Comparison of ENCODE assay signal across 19 cellular contexts in genomic region chr1:151834239-151834638, GRCh38. TPM values are rescaled to one million over a fixed set of nuclear protein-coding genes. Genes with fewer than 3 reads are reported as not detected.
DNase-seq lines count a peak whose midpoint lies in the region; ATAC-seq and TF ChIP-seq lines count a peak whose summit lies in the region.
"Had no signal": no experiment of that assay in that cellular context is flagged by ENCODE, and none has a peak within 500 bp of the region (broad histone marks: within the 10 kb centered on the region; RNA-seq: fewer than 3 reads in every experiment).

No MANE protein-coding gene starts in this region.

- H3K27me3 ChIP-seq in endocrine pancreas (ENCODE audit: control insufficient read depth, insufficient read depth, low read length), result no peaks in the 10 kb centered on the region
- H3K27me3 ChIP-seq in suprapubic skin, result peaks cover 9% of the 10 kb centered on the region

- ATAC-seq in activated naive CD8-positive, alpha-beta T cell treated with anti-CD3 and anti-CD28 coated beads, Interleukin-2, amount 50 U/mL, for 24 hours, result peak; percentile 9
- ATAC-seq in T-cell (replicated peaks in 1 of 4) (no peak), HG02678 (IDR thresholded peaks at IDR 0.05; ENCODE audit: unreplicated experiment) (no peak), HG02884 (IDR thresholded peaks at IDR 0.05; ENCODE audit: unreplicated experiment) (no peak)
- no peak for ATAC-seq in stimulated activated naive B cell treated with anti-CD40 and anti-IgM and Interleukin-4, amounts not matched to agents 10 μg/mL and 1 μg/mL and 100 μg/mL, for 72 hours (replicated peaks)
- ATAC-seq: CD8-positive, alpha-beta T cell; Panc1 had no signal

- no peaks in the 10 kb centered on the region for H3K9me3 ChIP-seq in endocrine pancreas (ENCODE audit: control insufficient read depth, low read length)
- no peaks in the 10 kb centered on the region for H3K9me3 ChIP-seq in suprapubic skin

- H3K27ac Mint-ChIP-seq in activated naive CD8-positive, alpha-beta T cell treated with anti-CD3 and anti-CD28 coated beads, Interleukin-2, amount 50 U/mL, for 24 hours, result no peak overlapping the region
- H3K27ac Mint-ChIP-seq in activated naive CD8-positive, alpha-beta T cell treated with anti-CD3 and anti-CD28 coated beads for 36 hours, result no peak overlapping the region
- peak overlapping the region; percentile 87 to 92 for H3K27ac Mint-ChIP-seq in T-cell
- no peak overlapping the region for H3K27ac Mint-ChIP-seq in stimulated activated naive B cell treated with anti-CD40 and anti-IgM and Interleukin-4, amounts not matched to agents 10 μg/mL and 1 μg/mL and 100 μg/mL, for 72 hours

- no peak for TF ChIP-seq CTCF in suprapubic skin (IDR thresholded peaks at IDR 0.05)

- H3K27me3 Mint-ChIP-seq in activated naive CD8-positive, alpha-beta T cell treated with anti-CD3 and anti-CD28 coated beads, Interleukin-2, amount 50 U/mL, for 24 hours, result peaks cover 1% of the 10 kb centered on the region
- no peaks in the 10 kb centered on the region for H3K27me3 Mint-ChIP-seq in activated naive CD8-positive, alpha-beta T cell treated with anti-CD3 and anti-CD28 coated beads for 36 hours
- peaks cover 0 to 2% of the 10 kb centered on the region in 2 donors for H3K27me3 Mint-ChIP-seq in T-cell
- peaks cover 22 to 35% of the 10 kb centered on the region in 2 donors for H3K27me3 Mint-ChIP-seq in stimulated activated naive B cell treated with anti-CD40 and anti-IgM and Interleukin-4, amounts not matched to agents 10 μg/mL and 1 μg/mL and 100 μg/mL, for 72 hours

- WGBS in suprapubic skin, result 53% methylated on average over 3 of the region's 3 CpGs

- peaks cover 7% of the 10 kb centered on the region for H3K4me1 ChIP-seq in endocrine pancreas (ENCODE audit: control insufficient read depth, insufficient read depth, low read length)
- peaks cover 81% of the 10 kb centered on the region for H3K4me1 ChIP-seq in suprapubic skin

- H3K36me3 ChIP-seq in endocrine pancreas (ENCODE audit: control insufficient read depth, insufficient read depth, low read length) (no peaks in the 10 kb centered on the region), suprapubic skin (no peaks in the 10 kb centered on the region)

- peak overlapping the region; percentile 32 for H3K9ac ChIP-seq in endocrine pancreas (ENCODE audit: control insufficient read depth, insufficient read depth, low read length)

- no peaks in the 10 kb centered on the region for H3K9me3 Mint-ChIP-seq in activated naive CD8-positive, alpha-beta T cell treated with anti-CD3 and anti-CD28 coated beads, Interleukin-2, amount 50 U/mL, for 24 hours
- no peaks in the 10 kb centered on the region for H3K9me3 Mint-ChIP-seq in activated naive CD8-positive, alpha-beta T cell treated with anti-CD3 and anti-CD28 coated beads for 36 hours
- H3K9me3 Mint-ChIP-seq in T-cell, result no peaks in the 10 kb centered on the region
- no peaks in the 10 kb centered on the region for H3K9me3 Mint-ChIP-seq in stimulated activated naive B cell treated with anti-CD40 and anti-IgM and Interleukin-4, amounts not matched to agents 10 μg/mL and 1 μg/mL and 100 μg/mL, for 72 hours
- H3K9me3 Mint-ChIP-seq: CD8-positive, alpha-beta T cell had no signal

- POLR2A ChIA-PET in T-cell (lab: Charles Lee), result no interaction called here

- no peak for TF ChIP-seq POLR2A in suprapubic skin (IDR thresholded peaks at IDR 0.05)

- CTCF ChIA-PET in T-cell (lab: Charles Lee), result interaction anchor here in 1 of 2 donors (0.7 kb wide), 1 partner anchor 141 kb away, joined by 3 read pairs; no protein-coding TSS in a partner anchor

- H3K4me1 Mint-ChIP-seq in activated naive CD8-positive, alpha-beta T cell treated with anti-CD3 and anti-CD28 coated beads, Interleukin-2, amount 50 U/mL, for 24 hours, result peaks cover 71% of the 10 kb centered on the region
- peaks cover 48% of the 10 kb centered on the region for H3K4me1 Mint-ChIP-seq in activated naive CD8-positive, alpha-beta T cell treated with anti-CD3 and anti-CD28 coated beads for 36 hours
- peaks cover 64 to 87% (median 70%) of the 10 kb centered on the region in 3 donors for H3K4me1 Mint-ChIP-seq in T-cell
- H3K4me1 Mint-ChIP-seq in stimulated activated naive B cell treated with anti-CD40 and anti-IgM and Interleukin-4, amounts not matched to agents 10 μg/mL and 1 μg/mL and 100 μg/mL, for 72 hours, result peaks cover 24 to 44% of the 10 kb centered on the region in 2 donors

- DNase-seq in activated naive CD8-positive, alpha-beta T cell treated with anti-CD3 and anti-CD28 coated beads, Interleukin-2, amount 50 U/mL, for 24 hours, result no peak
- no peak for DNase-seq in activated naive CD8-positive, alpha-beta T cell treated with anti-CD3 and anti-CD28 coated beads for 36 hours
- DNase-seq in T-cell, result no peak
- no peak for DNase-seq in suprapubic skin (ENCODE audit: low spot score in 2 of 2)
- DNase-seq in stimulated activated naive B cell treated with anti-CD40 and anti-IgM and Interleukin-4, amounts not matched to agents 10 μg/mL and 1 μg/mL and 100 μg/mL, for 72 hours, result no peak
- DNase-seq: CD8-positive, alpha-beta T cell; GF-D8; GOT3; KG1; NCI-H187 treated with DMSO at 0.1 percent for 48 hours; NCI-H446; NCI-H748 treated with DMSO at 0.1 percent for 48 hours; Right ventricle myocardium superior had no signal

- no peak for TF ChIP-seq EP300 in suprapubic skin (IDR thresholded peaks at IDR 0.05)

- peak overlapping the region; percentile 14 for H3K27ac ChIP-seq in suprapubic skin

- H3K4me3 ChIP-seq in endocrine pancreas (ENCODE audit: control insufficient read depth, insufficient read depth, low read length) (no peak overlapping the region), suprapubic skin (no peak overlapping the region)

- H3K4me3 Mint-ChIP-seq in activated naive CD8-positive, alpha-beta T cell treated with anti-CD3 and anti-CD28 coated beads, Interleukin-2, amount 50 U/mL, for 24 hours, result no peak overlapping the region
- H3K4me3 Mint-ChIP-seq in activated naive CD8-positive, alpha-beta T cell treated with anti-CD3 and anti-CD28 coated beads for 36 hours, result no peak overlapping the region
- no peak overlapping the region for H3K4me3 Mint-ChIP-seq in T-cell
- H3K4me3 Mint-ChIP-seq in stimulated activated naive B cell treated with anti-CD40 and anti-IgM and Interleukin-4, amounts not matched to agents 10 μg/mL and 1 μg/mL and 100 μg/mL, for 72 hours, result no peak overlapping the region
- H3K4me3 Mint-ChIP-seq: CD8-positive, alpha-beta T cell had no signal

- H3K36me3 Mint-ChIP-seq in activated naive CD8-positive, alpha-beta T cell treated with anti-CD3 and anti-CD28 coated beads, Interleukin-2, amount 50 U/mL, for 24 hours (ENCODE audit: low read depth), result no peaks in the 10 kb centered on the region
- peaks cover 3% of the 10 kb centered on the region for H3K36me3 Mint-ChIP-seq in activated naive CD8-positive, alpha-beta T cell treated with anti-CD3 and anti-CD28 coated beads for 36 hours
- no peaks in the 10 kb centered on the region for H3K36me3 Mint-ChIP-seq in T-cell
- no peaks in the 10 kb centered on the region for H3K36me3 Mint-ChIP-seq in stimulated activated naive B cell treated with anti-CD40 and anti-IgM and Interleukin-4, amounts not matched to agents 10 μg/mL and 1 μg/mL and 100 μg/mL, for 72 hours
- H3K36me3 Mint-ChIP-seq: CD8-positive, alpha-beta T cell had no signal

RNA-seq across cellular contexts. Expression of gene RORC, which starts 2.6 kb away (rescaled TPM):
- total RNA-seq in activated naive CD8-positive, alpha-beta T cell treated with anti-CD3 and anti-CD28 coated beads for 36 hours, result under 1 TPM; 0.06 to 0.12 TPM
- total RNA-seq in T-cell, result 10 to 100 TPM in 1 of 5 donors, 1 to 10 TPM in 4; 1.5 to 11.6 (median 7.6) TPM
- total RNA-seq in suprapubic skin, result 10 to 100 TPM; 29.0 to 73.8 (median 43.0) TPM
- total RNA-seq: A673, M059J had no signal

RNA-seq across cellular contexts. Expression of gene C2CD4D, which starts 5.4 kb away (rescaled TPM):
- total RNA-seq in activated naive CD8-positive, alpha-beta T cell treated with anti-CD3 and anti-CD28 coated beads for 36 hours, result under 1 TPM; 0.68 to 0.76 TPM
- 1 to 10 TPM in 2 of 5 donors, under 1 TPM in 3; 0.26 to 1.1 (median 0.85) TPM for total RNA-seq in T-cell
- 1 to 10 TPM in 3 of 4 donors, under 1 TPM in 1; 0.68 to 7.3 (median 2.1) TPM for total RNA-seq in suprapubic skin
- total RNA-seq: A673, M059J, Right ventricle myocardium superior had no signal

RNA-seq across cellular contexts. Expression of gene THEM5, which starts 19.3 kb away (rescaled TPM):
- not detected for total RNA-seq in activated naive CD8-positive, alpha-beta T cell treated with anti-CD3 and anti-CD28 coated beads for 36 hours
- total RNA-seq in T-cell, result not detected
- total RNA-seq in suprapubic skin, result 10 to 100 TPM; 29.1 to 89.7 (median 64.3) TPM
- total RNA-seq: A673; CD8-positive, alpha-beta T cell; M059J; Right ventricle myocardium superior had no signal

RNA-seq across cellular contexts. Expression of gene LINGO4, which starts 29.0 kb away (rescaled TPM):
- not detected for total RNA-seq in activated naive CD8-positive, alpha-beta T cell treated with anti-CD3 and anti-CD28 coated beads for 36 hours
- under 1 TPM in 3 of 5 donors, not detected in 2; 0.25 to 0.40 (median 0.36) TPM for total RNA-seq in T-cell
- total RNA-seq in suprapubic skin, result 1 to 10 TPM in 1 of 4 donors, under 1 TPM in 3; 0.38 to 2.7 (median 0.81) TPM
- total RNA-seq: A673, M059J had no signal

RNA-seq across cellular contexts. Expression of gene TDRKH, which starts 43.9 kb away (rescaled TPM):
- 1 to 10 TPM; 9.0 to 9.1 TPM for total RNA-seq in activated naive CD8-positive, alpha-beta T cell treated with anti-CD3 and anti-CD28 coated beads for 36 hours
- total RNA-seq in T-cell (10 to 100 TPM in 4 of 5 donors, 1 to 10 TPM in 1; 9.6 to 26.3 (median 22.1) TPM), suprapubic skin (1 to 10 TPM; 1.2 to 4.1 (median 3.1) TPM)

Comparison
In these comparisons a context has a peak if more than half of its experiments do, and no peak if none do; other contexts are left out.
1. H3K27ac Mint-ChIP-seq: peak in T-cell (2 of 2); none in activated naive CD8-positive, alpha-beta T cell treated with anti-CD3 and anti-CD28 coated beads, Interleukin-2, amount 50 U/mL, for 24 hours (single experiment), activated naive CD8-positive, alpha-beta T cell treated with anti-CD3 and anti-CD28 coated beads for 36 hours (single experiment) and stimulated activated naive B cell treated with anti-CD40 and anti-IgM and Interleukin-4, amounts not matched to agents 10 μg/mL and 1 μg/mL and 100 μg/mL, for 72 hours (single experiment).
2. RNA of gene THEM5, which starts 19.3 kb away (total RNA-seq): 29.1 to 89.7 TPM in suprapubic skin; not detected in activated naive CD8-positive, alpha-beta T cell treated with anti-CD3 and anti-CD28 coated beads for 36 hours and not detected in T-cell; every median in the first group is over 10 times any median in the second.